ENCODE assay signal across 8 cellular contexts in the genomic region with DNA sequence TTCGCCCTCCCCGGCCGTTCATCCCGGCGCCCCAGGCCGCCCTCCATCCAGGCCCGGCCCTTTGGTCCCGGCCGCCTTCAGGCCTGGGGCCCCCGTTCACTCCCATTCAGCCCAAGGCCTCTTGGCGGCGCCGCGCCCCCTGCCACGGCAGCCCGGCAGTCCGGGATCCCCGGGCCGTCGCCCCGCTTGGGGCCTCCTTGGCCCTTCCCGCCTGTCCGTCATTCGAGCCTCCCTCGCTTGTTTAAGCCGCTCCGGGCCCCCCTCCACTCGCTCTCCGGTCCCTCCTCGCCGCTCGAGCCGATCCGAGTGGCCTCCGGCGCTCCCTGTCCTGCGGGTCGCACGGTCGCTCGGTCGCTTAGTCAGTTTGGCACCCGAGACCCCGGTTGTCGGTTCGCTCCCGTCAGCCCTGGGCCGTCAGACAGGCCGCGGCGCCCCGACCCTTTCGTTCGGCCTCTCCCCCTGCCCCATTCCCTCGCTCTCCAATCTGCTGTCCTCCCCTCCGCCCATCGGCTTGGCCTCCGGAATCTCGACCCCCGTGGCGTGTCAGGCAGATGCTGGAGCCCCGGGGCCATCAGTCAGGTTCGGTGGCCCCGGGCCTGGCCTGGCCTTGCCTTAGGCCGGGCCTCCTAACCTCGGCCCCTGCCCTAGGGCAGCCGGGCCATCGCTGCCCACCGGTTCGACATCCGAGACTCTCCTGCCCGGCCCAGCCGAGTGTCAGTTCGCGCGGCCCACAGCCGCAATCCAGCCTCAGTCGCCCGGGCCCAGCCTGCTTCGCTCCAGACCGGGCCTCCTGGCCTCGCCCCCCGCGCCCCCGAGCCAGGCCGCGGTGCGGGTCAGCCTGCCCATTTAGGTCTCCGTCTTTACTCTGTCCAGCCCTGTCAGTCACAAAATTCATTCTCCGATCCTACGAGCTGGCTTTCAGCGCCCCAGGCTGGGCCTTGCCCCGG. TPM values are rescaled to one million over a fixed set of nuclear protein-coding genes. Genes with fewer than 3 reads are reported as not detected.
DNase-seq lines count a peak whose midpoint lies in the region; ATAC-seq, FAIRE-seq and TF ChIP-seq lines count a peak whose summit lies in the region.

No MANE protein-coding gene starts in this region.

- no peak for TF ChIP-seq EP300 in GM12878 (IDR thresholded peaks at IDR 0.05; ENCODE audit: borderline replicate concordance in 1 of 2, control insufficient read depth in 1 of 2, low read depth in 2 of 2, low read length in 2 of 2)

- TF ChIP-seq CTCF in CD14-positive monocyte (IDR thresholded peaks at IDR 0.05) (no peak), HL-60 (IDR thresholded peaks at IDR 0.05; ENCODE audit: insufficient read depth, low read length) (no peak), GM12878 (IDR thresholded peaks at IDR 0.05 in 2 of 3, conservative IDR thresholded peaks at IDR 0.05 in 1 of 3; ENCODE audit: control insufficient read depth in 2 of 3, extremely low read depth in 1 of 3, insufficient read depth in 1 of 3, low read depth in 3 of 3, low read length in 3 of 3) (peak; percentile 46 to 74 (median 61); a peak in 5 of 6 replicates), gastrocnemius medialis (IDR thresholded peaks at IDR 0.05 in 4 of 5, conservative IDR thresholded peaks at IDR 0.05 in 1 of 5) (peak in 3 of 5 experiments; percentile 9 to 34 (median 32))

- peak overlapping the region; percentile 48 for H2AFZ ChIP-seq in GM12878 (ENCODE audit: control insufficient read depth, low read depth, low read length)

- H4K20me1 ChIP-seq in GM12878 (ENCODE audit: control insufficient read depth, insufficient read depth) = peaks cover 1% of the 10 kb centered on the region; the same call in 1 of the 2 replicates

- SMC1A ChIA-PET in GM12878 (lab: Charles Lee; ENCODE audit: uncharacterized antibody, unreplicated experiment) = interaction anchor here (0.5 to 3.9 kb wide), 10 partner anchors 12 to 58 kb away, joined by 3 to 30 read pairs (median 12); partner anchors contain the start of gene NSUN4

- POLR2A ChIA-PET in GM12878 (lab: Charles Lee) = interaction anchor here (0.6 to 3.9 kb wide), 8 partner anchors 10 to 212 kb away, joined by 3 to 45 read pairs (median 6); partner anchors contain the start of genes NSUN4 and RAD54L

- peak overlapping the region; percentile 82 for H3K4me3 ChIP-seq in HL-60 (replicated peaks; ENCODE audit: insufficient read depth, low read length)
- peak overlapping the region; percentile 98 for H3K4me3 ChIP-seq in GM12878
- H3K4me3 ChIP-seq in iPS-11a (ENCODE audit: low read depth, low read length) = peak overlapping the region; percentile 95
- H3K4me3 ChIP-seq in gastrocnemius medialis = peak overlapping the region; percentile 83 to 96 (median 90)

- RAD21 ChIA-PET in GM12878 (lab: Charles Lee; ENCODE audit: unreplicated experiment) = interaction anchor here (0.6 to 3.6 kb wide), 11 partner anchors 15 to 117 kb away, joined by 3 to 49 read pairs (median 8); partner anchors contain the start of genes NSUN4 and RAD54L

- H3K27ac ChIP-seq in HL-60 (replicated peaks) = peak overlapping the region; percentile 98
- H3K27ac ChIP-seq in GM12878 (ENCODE audit: control insufficient read depth, insufficient read depth) = peak overlapping the region; percentile 84
- peak overlapping the region; percentile 97 to 99 (median 98) for H3K27ac ChIP-seq in gastrocnemius medialis

- H3K4me2 ChIP-seq in GM12878 (ENCODE audit: control insufficient read depth, insufficient read depth) = peak overlapping the region; percentile 91

- CTCF ChIA-PET in GM12878 (lab: Yijun Ruan, JAX) = interaction anchor here (0.6 to 8.0 kb wide), 10 partner anchors 11 to 79 kb away, joined by 3 to 181 read pairs (median 6); partner anchors contain the start of gene NSUN4

- H3K9me3 Mint-ChIP-seq in CD14-positive monocyte = no peaks in the 10 kb centered on the region
- H3K9me3 Mint-ChIP-seq in T-helper 2 cell treated with Interferon-gamma antibody and Interleukin-4, amounts not matched to agents 5 μg/mL and 100 μg/mL, for 36 hours = no peaks in the 10 kb centered on the region

- H3K27me3 Mint-ChIP-seq in CD14-positive monocyte (ENCODE audit: low read depth in 3 of 3) = peaks cover 0 to 2% (median 0%) of the 10 kb centered on the region in 3 donors
- H3K27me3 Mint-ChIP-seq in T-helper 2 cell treated with Interferon-gamma antibody and Interleukin-4, amounts not matched to agents 5 μg/mL and 100 μg/mL, for 36 hours (ENCODE audit: low read depth) = no peaks in the 10 kb centered on the region

- FAIRE-seq in GM19239 (lab: Jason Lieb, UNC) = no peak
- FAIRE-seq in GM12878 (lab: Jason Lieb, UNC) = no peak

- H3K79me2 ChIP-seq in GM12878 (ENCODE audit: control insufficient read depth, insufficient read depth, low read length) = peaks cover 85% of the 10 kb centered on the region

- H3K27ac Mint-ChIP-seq in CD14-positive monocyte = peak overlapping the region; percentile 94 to 99 (median 95)
- H3K27ac Mint-ChIP-seq in T-helper 2 cell treated with Interferon-gamma antibody and Interleukin-4, amounts not matched to agents 5 μg/mL and 100 μg/mL, for 36 hours = peak overlapping the region; percentile 97

- intact Hi-C loops in CD14-positive monocyte (cut with micrococcal nuclease) = loop anchor here (1.0 to 5.0 kb wide), 4 partner anchors 39 to 56 kb away; partner anchors contain the start of genes RAD54L (in 2 of the 2) and NSUN4 (in 1 of the 2)
- intact Hi-C loops in GM12878 (cut with micrococcal nuclease; ENCODE audit: unreplicated experiment) = loop anchor here (1.0 to 2.0 kb wide), 4 partner anchors 30 to 55 kb away; partner anchors contain the start of gene RAD54L
- intact Hi-C loops in gastrocnemius medialis (cut with DNase I; ENCODE audit: low total_unique reads) = loop anchor here (1.0 to 2.0 kb wide), 3 partner anchors 16 to 46 kb away; partner anchors contain the start of gene NSUN4

- H3K9me3 ChIP-seq in GM12878 (replicated peaks; ENCODE audit: control insufficient read depth, insufficient read depth, low read length) (no peaks in the 10 kb centered on the region), gastrocnemius medialis (no peaks in the 10 kb centered on the region)

- peaks cover 41% of the 10 kb centered on the region for H3K4me1 Mint-ChIP-seq in CD14-positive monocyte
- H3K4me1 Mint-ChIP-seq in T-helper 2 cell treated with Interferon-gamma antibody and Interleukin-4, amounts not matched to agents 5 μg/mL and 100 μg/mL, for 36 hours (ENCODE audit: low read depth) = peaks cover 40% of the 10 kb centered on the region

- H3K36me3 ChIP-seq in GM12878 (ENCODE audit: control insufficient read depth in 2 of 2, insufficient read depth in 2 of 2, low read length in 1 of 2) = peaks cover 3 to 8% of the 10 kb centered on the region in 2 experiments
- peaks cover 0 to 9% of the 10 kb centered on the region in 2 donors for H3K36me3 ChIP-seq in gastrocnemius medialis

- DNase-seq in CD14-positive monocyte (ENCODE audit: low spot score) (peak; percentile 55), GM19239 (ENCODE audit: insufficient read length, low spot score) (peak; percentile 67), HL-60 (ENCODE audit: low read depth in 1 of 2, low spot score in 1 of 2) (peak in 1 of 2 experiments; percentile 64), GM12878 (ENCODE audit: low read depth, low spot score) (no peak), gastrocnemius medialis (peak; percentile 13 to 40), middle frontal gyrus (ENCODE audit: extremely low spot score, low spot score) (no peak)
- peak; percentile 57 for DNase-seq in T-helper 2 cell treated with Interferon-gamma antibody and Interleukin-4, amounts not matched to agents 5 μg/mL and 100 μg/mL, for 36 hours (ENCODE audit: low spot score)

- under 1% methylated on average over 90 of the region's 93 CpGs for WGBS in GM12878 (ENCODE audit: insufficient coverage, insufficient replicate concordance, low lambda C conversion rate, missing lambda C conversion rate)

- peak; percentile 65 for TF ChIP-seq POLR2A in GM12878 (IDR thresholded peaks at IDR 0.05; ENCODE audit: low read depth, low read length)
- TF ChIP-seq POLR2A in gastrocnemius medialis (IDR thresholded peaks at IDR 0.05) = peak; percentile 4 to 21

- no peaks in the 10 kb centered on the region for H3K27me3 ChIP-seq in HL-60 (ENCODE audit: insufficient read depth, poor library complexity, severe bottlenecking)
- H3K27me3 ChIP-seq in GM12878 (replicated peaks in 1 of 2; ENCODE audit: control insufficient read depth in 2 of 2, insufficient read depth in 2 of 2, low read length in 1 of 2) = no peaks in the 10 kb centered on the region
- no peaks in the 10 kb centered on the region for H3K27me3 ChIP-seq in gastrocnemius medialis

- peak; percentile 64 for TF ChIP-seq RAD21 in GM12878 (IDR thresholded peaks at IDR 0.05; ENCODE audit: insufficient read depth, low read depth, low read length)

- peak overlapping the region; percentile 93 for H3K9ac ChIP-seq in GM12878 (ENCODE audit: control insufficient read depth, insufficient read depth, low read length)

- ATAC-seq in GM12878 (peak; percentile 61), gastrocnemius medialis (peak; percentile 28 to 34)

- peaks cover 15% of the 10 kb centered on the region for H3K4me1 ChIP-seq in GM12878 (ENCODE audit: control insufficient read depth, insufficient read depth, low read length)
- peaks cover 57 to 68% of the 10 kb centered on the region in 2 donors for H3K4me1 ChIP-seq in gastrocnemius medialis

- peaks cover 9 to 24% of the 10 kb centered on the region in 2 donors for H3K36me3 Mint-ChIP-seq in CD14-positive monocyte
- H3K36me3 Mint-ChIP-seq in T-helper 2 cell treated with Interferon-gamma antibody and Interleukin-4, amounts not matched to agents 5 μg/mL and 100 μg/mL, for 36 hours (ENCODE audit: low read depth) = peaks cover 28% of the 10 kb centered on the region

- H3K4me3 Mint-ChIP-seq in CD14-positive monocyte = peak overlapping the region; percentile 97 to 99
- H3K4me3 Mint-ChIP-seq in T-helper 2 cell treated with Interferon-gamma antibody and Interleukin-4, amounts not matched to agents 5 μg/mL and 100 μg/mL, for 36 hours = peak overlapping the region; percentile 97

- TSS peak; percentile 29 for BruUV-seq in GM12878 (replicated peaks; lab: Mats Ljungman, UMichigan)

- in situ Hi-C loops in GM12878 (cut with MboI) = loop anchor here (5.0 kb wide), 1 partner anchor 40 kb away; the partner anchor contains the start of gene NSUN4
- in situ Hi-C loops in gastrocnemius medialis (cut with MboI; ENCODE audit: low sequenced_read_pairs in 4 of 4) = no loop called here

RNA-seq across cellular contexts. Expression of gene LRRC41, which starts 1.1 kb away (rescaled TPM):
- polyA plus RNA-seq in CD14-positive monocyte (10 to 100 TPM; 47.4 to 50.9 TPM), GM12878 (2011; rRNA removed) (25.3 and 43.3 TPM in 2 replicates), GM12878 (2014; fragmentation: Illumina TruSeq; extraction: Trizol) (18.5 and 40.1 TPM in 2 replicates), GM12878 (2014; fragmentation: Nextera tagmentation; extraction: Ambion mirVana) (10 to 100 TPM; 12.0 to 12.6 TPM), GM12878 (2014; rRNA removed) (53.8 and 55.6 TPM in 2 replicates), GM12878 (2016; fragmentation: Nextera tagmentation; extraction: Ambion mirVana) (10 to 100 TPM; 67.3 to 79.9 TPM)
- 65.4 and 65.5 TPM in 2 replicates for total RNA-seq in GM12878 (2013; cell fraction: nucleolus; rRNA removed)
- total RNA-seq in GM12878 (2014; rRNA removed) (62.7 and 65.7 TPM in 2 replicates), GM12878 (2014; rRNA removed; fragmentation: Illumina TruSeq; extraction: Trizol) (35.1 and 36.3 TPM in 2 replicates), GM12878 (2021) (56.7 and 57.7 TPM in 2 replicates), gastrocnemius medialis (10 to 100 TPM; 76.3 to 99.2 (median 77.9) TPM)
- polyA plus RNA-seq in GM12878 (2011; ENCODE audit: low read depth) = 25.2 TPM
- 50.6 and 56.7 TPM in 2 replicates for polyA plus RNA-seq in GM12878 (2011; cell fraction: cytosol; rRNA removed)
- 62.8 and 70.9 TPM in 2 replicates for polyA plus RNA-seq in GM12878 (2011; cell fraction: nucleus; rRNA removed)
- 42.1 and 42.9 TPM in 2 replicates for polyA plus RNA-seq in GM12878 (2012)
- polyA minus RNA-seq in GM12878 (2011; rRNA and poly(A)+ RNA removed) = 40.8 and 80.5 TPM in 2 replicates
- polyA minus RNA-seq in GM12878 (2011; cell fraction: cytosol; rRNA and poly(A)+ RNA removed) = 29.5 TPM in 2 replicates
- polyA minus RNA-seq in GM12878 (2011; cell fraction: nucleus; rRNA and poly(A)+ RNA removed) = 21.6 and 34.4 TPM in 2 replicates

RNA-seq across cellular contexts. Expression of gene UQCRH, which starts 1.1 kb away (rescaled TPM):
- polyA plus RNA-seq in CD14-positive monocyte = 100 to 1,000 TPM; 261 to 266 TPM
- total RNA-seq in GM12878 (2013; cell fraction: nucleolus; rRNA removed) = 169 and 182 TPM in 2 replicates
- total RNA-seq in GM12878 (2014; rRNA removed) = 522 and 625 TPM in 2 replicates
- 582 and 603 TPM in 2 replicates for total RNA-seq in GM12878 (2014; rRNA removed; fragmentation: Illumina TruSeq; extraction: Trizol)
- 363 and 392 TPM in 2 replicates for total RNA-seq in GM12878 (2021)
- polyA plus RNA-seq in GM12878 (2011; ENCODE audit: low read depth) = 2,257 TPM
- 1,782 and 2,485 TPM in 2 replicates for polyA plus RNA-seq in GM12878 (2011; rRNA removed)
- 682 and 1,244 TPM in 2 replicates for polyA plus RNA-seq in GM12878 (2011; cell fraction: cytosol; rRNA removed)
- 369 and 418 TPM in 2 replicates for polyA plus RNA-seq in GM12878 (2011; cell fraction: nucleus; rRNA removed)
- polyA plus RNA-seq in GM12878 (2012) = 583 and 710 TPM in 2 replicates
- 612 and 665 TPM in 2 replicates for polyA plus RNA-seq in GM12878 (2014; fragmentation: Illumina TruSeq; extraction: Trizol)
- polyA plus RNA-seq in GM12878 (2014; fragmentation: Nextera tagmentation; extraction: Ambion mirVana) = 1,000 to 10,000 TPM; 1,451 to 1,539 TPM
- polyA plus RNA-seq in GM12878 (2014; rRNA removed) = 516 and 647 TPM in 2 replicates
- polyA plus RNA-seq in GM12878 (2016; fragmentation: Nextera tagmentation; extraction: Ambion mirVana) = 100 to 1,000 TPM; 574 to 652 TPM
- 164 and 195 TPM in 2 replicates for polyA minus RNA-seq in GM12878 (2011; rRNA and poly(A)+ RNA removed)
- 98.8 and 102 TPM in 2 replicates for polyA minus RNA-seq in GM12878 (2011; cell fraction: cytosol; rRNA and poly(A)+ RNA removed)
- 46.1 and 63.4 TPM in 2 replicates for polyA minus RNA-seq in GM12878 (2011; cell fraction: nucleus; rRNA and poly(A)+ RNA removed)
- 100 to 1,000 TPM; 415 to 695 (median 493) TPM for total RNA-seq in gastrocnemius medialis

RNA-seq across cellular contexts. Expression of gene NSUN4, which starts 38.2 kb away (rescaled TPM):
- polyA plus RNA-seq in CD14-positive monocyte (10 to 100 TPM in 1 of 2 donors, 1 to 10 TPM in 1; 8.5 to 10.4 TPM), GM12878 (2011; rRNA removed) (62.7 and 80.2 TPM in 2 replicates), GM12878 (2014; fragmentation: Illumina TruSeq; extraction: Trizol) (24.4 and 31.1 TPM in 2 replicates), GM12878 (2014; fragmentation: Nextera tagmentation; extraction: Ambion mirVana) (10 to 100 TPM; 22.1 to 26.6 TPM), GM12878 (2014; rRNA removed) (30.1 and 36.0 TPM in 2 replicates), GM12878 (2016; fragmentation: Nextera tagmentation; extraction: Ambion mirVana) (10 to 100 TPM; 25.4 to 29.2 TPM)
- total RNA-seq in GM12878 (2013; cell fraction: nucleolus; rRNA removed) = 114 and 121 TPM in 2 replicates
- total RNA-seq in GM12878 (2014; rRNA removed) (27.7 and 31.0 TPM in 2 replicates), GM12878 (2014; rRNA removed; fragmentation: Illumina TruSeq; extraction: Trizol) (24.9 and 25.3 TPM in 2 replicates), GM12878 (2021) (31.4 and 31.8 TPM in 2 replicates), gastrocnemius medialis (10 to 100 TPM; 15.5 to 22.5 (median 20.8) TPM)
- 22.0 TPM for polyA plus RNA-seq in GM12878 (2011; ENCODE audit: low read depth)
- 88.7 and 90.7 TPM in 2 replicates for polyA plus RNA-seq in GM12878 (2011; cell fraction: cytosol; rRNA removed)
- 59.9 and 67.7 TPM in 2 replicates for polyA plus RNA-seq in GM12878 (2011; cell fraction: nucleus; rRNA removed)
- polyA plus RNA-seq in GM12878 (2012) = 20.9 and 28.7 TPM in 2 replicates
- polyA minus RNA-seq in GM12878 (2011; rRNA and poly(A)+ RNA removed) = 170 and 217 TPM in 2 replicates
- 23.7 and 23.9 TPM in 2 replicates for polyA minus RNA-seq in GM12878 (2011; cell fraction: cytosol; rRNA and poly(A)+ RNA removed)
- polyA minus RNA-seq in GM12878 (2011; cell fraction: nucleus; rRNA and poly(A)+ RNA removed) = 38.7 and 43.4 TPM in 2 replicates

RNA-seq across cellular contexts. Expression of gene RAD54L, which starts 54.8 kb away (rescaled TPM):
- polyA plus RNA-seq in CD14-positive monocyte = not detected
- 15.3 and 17.4 TPM in 2 replicates for total RNA-seq in GM12878 (2013; cell fraction: nucleolus; rRNA removed)
- total RNA-seq in GM12878 (2014; rRNA removed) = 15.8 TPM in 2 replicates
- total RNA-seq in GM12878 (2014; rRNA removed; fragmentation: Illumina TruSeq; extraction: Trizol) = 12.4 and 12.9 TPM in 2 replicates
- 34.0 and 34.7 TPM in 2 replicates for total RNA-seq in GM12878 (2021)
- polyA plus RNA-seq in GM12878 (2011; ENCODE audit: low read depth) = 7.4 TPM
- polyA plus RNA-seq in GM12878 (2011; rRNA removed) = 8.9 and 17.6 TPM in 2 replicates
- 24.1 and 27.9 TPM in 2 replicates for polyA plus RNA-seq in GM12878 (2011; cell fraction: cytosol; rRNA removed)
- 86.4 and 103 TPM in 2 replicates for polyA plus RNA-seq in GM12878 (2011; cell fraction: nucleus; rRNA removed)
- polyA plus RNA-seq in GM12878 (2012) = 10.6 and 18.3 TPM in 2 replicates
- polyA plus RNA-seq in GM12878 (2014; fragmentation: Illumina TruSeq; extraction: Trizol) = 26.5 and 35.5 TPM in 2 replicates
- 10 to 100 TPM; 15.8 to 26.1 TPM for polyA plus RNA-seq in GM12878 (2014; fragmentation: Nextera tagmentation; extraction: Ambion mirVana)
- 21.1 and 24.5 TPM in 2 replicates for polyA plus RNA-seq in GM12878 (2014; rRNA removed)
- polyA plus RNA-seq in GM12878 (2016; fragmentation: Nextera tagmentation; extraction: Ambion mirVana) = 10 to 100 TPM; 51.5 to 54.2 TPM
- polyA minus RNA-seq in GM12878 (2011; rRNA and poly(A)+ RNA removed) = 20.2 and 21.9 TPM in 2 replicates
- 11.0 and 11.6 TPM in 2 replicates for polyA minus RNA-seq in GM12878 (2011; cell fraction: cytosol; rRNA and poly(A)+ RNA removed)
- 9.6 and 19.3 TPM in 2 replicates for polyA minus RNA-seq in GM12878 (2011; cell fraction: nucleus; rRNA and poly(A)+ RNA removed)
- total RNA-seq in gastrocnemius medialis = 1 to 10 TPM in 1 of 4 donors, not detected in 3; 1.1 TPM

Comparison
In these comparisons a context has a peak if more than half of its experiments do, and no peak if none do; other contexts are left out.
1. DNase-seq: peak in CD14-positive monocyte (single experiment), GM19239 (single experiment), T-helper 2 cell treated with Interferon-gamma antibody and Interleukin-4, amounts not matched to agents 5 μg/mL and 100 μg/mL, for 36 hours (single experiment) and gastrocnemius medialis (2 of 2); none in GM12878 (single experiment) and middle frontal gyrus (single experiment).
2. CTCF ChIP-seq: peak in GM12878 (3 of 3) and gastrocnemius medialis (3 of 5); none in CD14-positive monocyte (single experiment) and HL-60 (single experiment).
3. Peak in every context shown above with its lines, with median percentiles within 50 percentile points of each other: H3K27ac ChIP-seq and H3K4me3 ChIP-seq.